11 cellular contexts compared by ENCODE assay signal in genomic region chr6:98831057-98832031, GRCh38. TPM values are rescaled to one million over a fixed set of nuclear protein-coding genes. Genes with fewer than 3 reads are reported as not detected.
DNase-seq lines count a peak whose midpoint lies in the region; ATAC-seq and TF ChIP-seq lines count a peak whose summit lies in the region.
"Had no signal": no experiment of that assay in that cellular context is flagged by ENCODE, and none has a peak within 500 bp of the region (broad histone marks: within the 10 kb centered on the region; RNA-seq: fewer than 3 reads in every experiment).

No MANE protein-coding gene starts in this region.

- WGBS in body of pancreas, 2 donors = 5 to 6% methylated on average over 37 to 62 of the region's 62 CpGs
- 22 to 28% methylated on average over 47 to 48 of the region's 62 CpGs for WGBS in tibial nerve, 2 donors

- H3K27me3 ChIP-seq in body of pancreas = peaks cover 0 to 59% of the 10 kb centered on the region in 2 donors
- peaks cover 0 to 86% of the 10 kb centered on the region in 2 donors for H3K27me3 ChIP-seq in tibial nerve

- H3K4me3 ChIP-seq in body of pancreas (no peak overlapping the region), tibial nerve (peak overlapping the region in 1 of 4 donors; percentile 67)

- no peak for TF ChIP-seq POLR2A in body of pancreas (IDR thresholded peaks at IDR 0.05)
- TF ChIP-seq POLR2A in tibial nerve (IDR thresholded peaks at IDR 0.05) = no peak

- DNase-seq in NCI-H1417 (lab: John Stamatoyannopoulos, UW) (peak; percentile 62 to 85 (median 83)), NCI-H1417 treated with DMSO at 0.1 percent for 48 hours (lab: John Stamatoyannopoulos, UW) (no peak), NCI-H2196 (lab: John Stamatoyannopoulos, UW; ENCODE audit: unreplicated experiment) (peak; percentile 23), ecto neural progenitor cell (ENCODE audit: low spot score) (peak; percentile 69), occipital lobe (lab: John Stamatoyannopoulos, UW) (peak; percentile 47), body of pancreas (no peak), tibial nerve (ENCODE audit: low spot score in 2 of 2) (no peak)

- H3K9me3 ChIP-seq in body of pancreas (no peaks in the 10 kb centered on the region), tibial nerve (no peaks in the 10 kb centered on the region)
- H3K9me3 ChIP-seq: ascending aorta had no signal

- H3K36me3 ChIP-seq in body of pancreas (replicated peaks in 1 of 2; ENCODE audit: insufficient read depth in 1 of 2, low read depth in 2 of 2) (no peaks in the 10 kb centered on the region), tibial nerve (no peaks in the 10 kb centered on the region)
- H3K36me3 ChIP-seq: ascending aorta had no signal

- H3K4me1 ChIP-seq in body of pancreas = peaks cover 50% of the 10 kb centered on the region
- H3K4me1 ChIP-seq in tibial nerve = peaks cover 0 to 72% (median 33%) of the 10 kb centered on the region in 4 donors

- H3K27ac ChIP-seq in body of pancreas (no peak overlapping the region), tibial nerve (peak overlapping the region in 2 of 4 donors; percentile 84 to 90)
- H3K27ac ChIP-seq: ascending aorta had no signal

- TF ChIP-seq EP300 in tibial nerve (IDR thresholded peaks at IDR 0.05) = no peak

- TF ChIP-seq CTCF in body of pancreas (IDR thresholded peaks at IDR 0.05) (no peak), tibial nerve (IDR thresholded peaks at IDR 0.05) (no peak)

- intact Hi-C loops in body of pancreas (cut with DNase I) = no loop called here

- ATAC-seq in HG03135 (IDR thresholded peaks at IDR 0.05; ENCODE audit: unreplicated experiment) (no peak), body of pancreas (no peak)
- ATAC-seq: Right ventricle myocardium inferior had no signal

RNA-seq across cellular contexts. Expression of gene POU3F2, which starts 3.0 kb away (rescaled TPM):
- 194 TPM for total RNA-seq in occipital lobe
- total RNA-seq in body of pancreas = not detected
- 1 to 10 TPM; 1.8 to 4.4 (median 3.6) TPM for total RNA-seq in tibial nerve
- total RNA-seq: ascending aorta, lung microvascular endothelial cell, Right ventricle myocardium inferior had no signal

Comparison
In these comparisons a context has a peak if more than half of its experiments do, and no peak if none do; other contexts are left out.
1. DNase-seq: peak in NCI-H1417 (3 of 3), NCI-H2196 (single experiment), ecto neural progenitor cell (single experiment) and occipital lobe (single experiment); none in NCI-H1417 treated with DMSO at 0.1 percent for 48 hours (single experiment), body of pancreas (0 of 4) and tibial nerve (0 of 2).
2. RNA of gene POU3F2, which starts 3.0 kb away (total RNA-seq): 194 TPM in occipital lobe (single experiment); 1.8 to 4.4 TPM in tibial nerve and not detected in body of pancreas; every median in the first group is over 10 times any median in the second.